In genomic region chr18:48777026-48777736, GRCh38 we compare ENCODE assay signal across 8 cellular contexts.
DNase-seq lines count a peak whose midpoint lies in the region; ATAC-seq lines count a peak whose summit lies in the region.

No MANE protein-coding gene starts in this region.

- peaks cover 7% of the 10 kb centered on the region for H3K4me1 Mint-ChIP-seq in activated CD4-positive, alpha-beta memory T cell treated with anti-CD3 and anti-CD28 coated beads for 36 hours (ENCODE audit: low read depth)
- peaks cover 44 to 59% of the 10 kb centered on the region in 2 donors for H3K4me1 Mint-ChIP-seq in stimulated activated naive B cell treated with anti-CD40 and anti-IgM and Interleukin-4, amounts not matched to agents 10 μg/mL and 1 μg/mL and 100 μg/mL, for 72 hours

- POLR2A ChIA-PET in activated CD4-positive, alpha-beta memory T cell treated with anti-CD3 and anti-CD28 coated beads for 36 hours (lab: Charles Lee) = interaction anchor here (0.6 to 1.1 kb wide), 2 partner anchors 91 to 100 kb away, joined by 3 to 5 read pairs; no protein-coding TSS in a partner anchor

- intact Hi-C loops in activated CD4-positive, alpha-beta memory T cell treated with anti-CD3 and anti-CD28 coated beads for 36 hours (cut with micrococcal nuclease) = loop anchor here (1.0 to 10.0 kb wide), 6 partner anchors 58 to 400 kb away; no protein-coding TSS in a partner anchor

- CTCF ChIA-PET in activated CD4-positive, alpha-beta memory T cell treated with anti-CD3 and anti-CD28 coated beads for 36 hours (lab: Charles Lee) = interaction anchor here (0.6 to 5.8 kb wide), 32 partner anchors 8 to 680 kb away, joined by 3 to 65 read pairs (median 4); no protein-coding TSS in a partner anchor

- H3K9me3 Mint-ChIP-seq in activated CD4-positive, alpha-beta memory T cell treated with anti-CD3 and anti-CD28 coated beads for 36 hours = no peaks in the 10 kb centered on the region
- peaks cover 4 to 6% of the 10 kb centered on the region in 2 donors for H3K9me3 Mint-ChIP-seq in stimulated activated naive B cell treated with anti-CD40 and anti-IgM and Interleukin-4, amounts not matched to agents 10 μg/mL and 1 μg/mL and 100 μg/mL, for 72 hours

- ATAC-seq in GM21447 (IDR thresholded peaks at IDR 0.05; ENCODE audit: unreplicated experiment) = peak; percentile 55
- ATAC-seq in stimulated activated naive B cell treated with anti-CD40 and anti-IgM and Interleukin-4, amounts not matched to agents 10 μg/mL and 1 μg/mL and 100 μg/mL, for 72 hours (replicated peaks) = peak; percentile 40 to 44

- no peak overlapping the region for H3K27ac Mint-ChIP-seq in activated CD4-positive, alpha-beta memory T cell treated with anti-CD3 and anti-CD28 coated beads for 36 hours
- peak overlapping the region; percentile 51 for H3K27ac Mint-ChIP-seq in stimulated activated naive B cell treated with anti-CD40 and anti-IgM and Interleukin-4, amounts not matched to agents 10 μg/mL and 1 μg/mL and 100 μg/mL, for 72 hours

- DNase-seq in EH (ENCODE audit: low read depth) = peak; percentile 53
- peak; percentile 29 for DNase-seq in MV-4-11 (lab: John Stamatoyannopoulos, UW)
- DNase-seq in activated CD4-positive, alpha-beta memory T cell treated with anti-CD3 and anti-CD28 coated beads for 36 hours = peak; percentile 80
- peak; percentile 27 for DNase-seq in effector CD8-positive, alpha-beta T cell (lab: John Stamatoyannopoulos, UW)
- peak; percentile 28 for DNase-seq in myocyte (ENCODE audit: low read depth)
- peak; percentile 38 for DNase-seq in stimulated activated naive B cell treated with anti-CD40 and anti-IgM and Interleukin-4, amounts not matched to agents 10 μg/mL and 1 μg/mL and 100 μg/mL, for 72 hours
- no peak for DNase-seq in DMS79 treated with DMSO at 0.1 percent for 48 hours (lab: John Stamatoyannopoulos, UW)

- no peaks in the 10 kb centered on the region for H3K36me3 Mint-ChIP-seq in activated CD4-positive, alpha-beta memory T cell treated with anti-CD3 and anti-CD28 coated beads for 36 hours
- H3K36me3 Mint-ChIP-seq in stimulated activated naive B cell treated with anti-CD40 and anti-IgM and Interleukin-4, amounts not matched to agents 10 μg/mL and 1 μg/mL and 100 μg/mL, for 72 hours = peaks cover 5 to 16% of the 10 kb centered on the region in 2 donors

- no peaks in the 10 kb centered on the region for H3K27me3 Mint-ChIP-seq in activated CD4-positive, alpha-beta memory T cell treated with anti-CD3 and anti-CD28 coated beads for 36 hours
- H3K27me3 Mint-ChIP-seq in stimulated activated naive B cell treated with anti-CD40 and anti-IgM and Interleukin-4, amounts not matched to agents 10 μg/mL and 1 μg/mL and 100 μg/mL, for 72 hours = peaks cover 4 to 8% of the 10 kb centered on the region in 2 donors

- H3K4me3 Mint-ChIP-seq in activated CD4-positive, alpha-beta memory T cell treated with anti-CD3 and anti-CD28 coated beads for 36 hours = no peak overlapping the region
- H3K4me3 Mint-ChIP-seq in stimulated activated naive B cell treated with anti-CD40 and anti-IgM and Interleukin-4, amounts not matched to agents 10 μg/mL and 1 μg/mL and 100 μg/mL, for 72 hours = no peak overlapping the region
